ENCODE assay signal across 1 cellular context in the genomic region with DNA sequence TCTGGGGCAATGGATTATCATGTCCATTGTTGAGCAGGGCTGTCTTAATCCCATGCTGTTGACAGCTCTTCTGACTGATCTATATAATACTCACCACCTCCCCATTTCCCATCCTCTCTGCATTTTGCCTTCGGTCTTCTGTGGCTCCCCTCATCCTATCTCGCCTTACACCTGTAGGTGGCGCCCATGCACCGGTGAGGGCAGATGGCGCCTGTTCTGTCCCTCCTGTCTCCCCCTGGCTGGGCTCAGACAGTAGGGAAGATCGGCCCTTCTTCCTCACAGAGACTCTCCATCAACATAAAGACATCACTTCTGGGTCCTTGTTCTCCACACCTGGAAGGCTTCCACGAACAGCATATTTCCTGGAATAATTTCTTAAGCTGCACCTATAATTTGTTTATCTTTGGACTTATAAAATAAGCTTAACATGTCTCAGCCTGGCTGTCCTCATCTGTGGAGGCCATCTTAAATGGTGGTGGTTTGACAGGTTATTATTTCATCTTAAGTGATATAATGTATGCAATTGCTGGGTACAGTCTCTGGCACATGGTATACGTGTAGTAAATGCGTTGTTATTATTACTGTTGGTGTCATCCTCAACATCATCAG.
TF ChIP-seq lines count a peak whose summit lies in the region.

No MANE protein-coding gene starts in this region.

TF ChIP-seq in HepG2, 621 proteins besides CTCF, POLR2A, EP300 and RAD21 (continued from another document):
- TF ChIP-seq, protein P1, sequence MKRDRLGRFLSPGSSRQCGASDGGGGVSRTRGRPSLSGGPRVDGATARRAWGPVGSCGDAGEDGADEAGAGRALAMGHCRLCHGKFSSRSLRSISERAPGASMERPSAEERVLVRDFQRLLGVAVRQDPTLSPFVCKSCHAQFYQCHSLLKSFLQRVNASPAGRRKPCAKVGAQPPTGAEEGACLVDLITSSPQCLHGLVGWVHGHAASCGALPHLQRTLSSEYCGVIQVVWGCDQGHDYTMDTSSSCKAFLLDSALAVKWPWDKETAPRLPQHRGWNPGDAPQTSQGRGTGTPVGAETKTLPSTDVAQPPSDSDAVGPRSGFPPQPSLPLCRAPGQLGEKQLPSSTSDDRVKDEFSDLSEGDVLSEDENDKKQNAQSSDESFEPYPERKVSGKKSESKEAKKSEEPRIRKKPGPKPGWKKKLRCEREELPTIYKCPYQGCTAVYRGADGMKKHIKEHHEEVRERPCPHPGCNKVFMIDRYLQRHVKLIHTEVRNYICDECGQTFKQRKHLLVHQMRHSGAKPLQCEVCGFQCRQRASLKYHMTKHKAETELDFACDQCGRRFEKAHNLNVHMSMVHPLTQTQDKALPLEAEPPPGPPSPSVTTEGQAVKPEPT (CRISPR knock-in tag; IDR thresholded peaks at IDR 0.05; ENCODE audit: low read depth) = no peak
- TF ChIP-seq, protein P2, sequence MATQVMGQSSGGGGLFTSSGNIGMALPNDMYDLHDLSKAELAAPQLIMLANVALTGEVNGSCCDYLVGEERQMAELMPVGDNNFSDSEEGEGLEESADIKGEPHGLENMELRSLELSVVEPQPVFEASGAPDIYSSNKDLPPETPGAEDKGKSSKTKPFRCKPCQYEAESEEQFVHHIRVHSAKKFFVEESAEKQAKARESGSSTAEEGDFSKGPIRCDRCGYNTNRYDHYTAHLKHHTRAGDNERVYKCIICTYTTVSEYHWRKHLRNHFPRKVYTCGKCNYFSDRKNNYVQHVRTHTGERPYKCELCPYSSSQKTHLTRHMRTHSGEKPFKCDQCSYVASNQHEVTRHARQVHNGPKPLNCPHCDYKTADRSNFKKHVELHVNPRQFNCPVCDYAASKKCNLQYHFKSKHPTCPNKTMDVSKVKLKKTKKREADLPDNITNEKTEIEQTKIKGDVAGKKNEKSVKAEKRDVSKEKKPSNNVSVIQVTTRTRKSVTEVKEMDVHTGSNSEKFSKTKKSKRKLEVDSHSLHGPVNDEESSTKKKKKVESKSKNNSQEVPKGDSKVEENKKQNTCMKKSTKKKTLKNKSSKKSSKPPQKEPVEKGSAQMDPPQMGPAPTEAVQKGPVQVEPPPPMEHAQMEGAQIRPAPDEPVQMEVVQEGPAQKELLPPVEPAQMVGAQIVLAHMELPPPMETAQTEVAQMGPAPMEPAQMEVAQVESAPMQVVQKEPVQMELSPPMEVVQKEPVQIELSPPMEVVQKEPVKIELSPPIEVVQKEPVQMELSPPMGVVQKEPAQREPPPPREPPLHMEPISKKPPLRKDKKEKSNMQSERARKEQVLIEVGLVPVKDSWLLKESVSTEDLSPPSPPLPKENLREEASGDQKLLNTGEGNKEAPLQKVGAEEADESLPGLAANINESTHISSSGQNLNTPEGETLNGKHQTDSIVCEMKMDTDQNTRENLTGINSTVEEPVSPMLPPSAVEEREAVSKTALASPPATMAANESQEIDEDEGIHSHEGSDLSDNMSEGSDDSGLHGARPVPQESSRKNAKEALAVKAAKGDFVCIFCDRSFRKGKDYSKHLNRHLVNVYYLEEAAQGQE (IDR thresholded peaks at IDR 0.05; ENCODE audit: borderline replicate concordance in 1 of 2, low read depth in 1 of 2, low read length in 2 of 2) = no peak
- TF ChIP-seq ZBTB4 (CRISPR knock-in tag; IDR thresholded peaks at IDR 0.05; ENCODE audit: borderline replicate concordance) (no peak), KDM2A (CRISPR knock-in tag; IDR thresholded peaks at IDR 0.05; ENCODE audit: borderline replicate concordance, low read depth) (peak; percentile 32; the same call in 1 of the 2 replicates), SMC3 (IDR thresholded peaks at IDR 0.05; ENCODE audit: low read length) (peak; percentile 61; the same call in 1 of the 2 replicates), STAG1 (CRISPR knock-in tag; IDR thresholded peaks at IDR 0.05) (peak; percentile 86), ZNF501 (CRISPR knock-in tag; IDR thresholded peaks at IDR 0.05) (no peak), SP4 (CRISPR knock-in tag; IDR thresholded peaks at IDR 0.05) (no peak), XRCC5 (optimal IDR thresholded peaks at IDR 0.05; ENCODE audit: low read length) (peak; percentile 77)
- TF ChIP-seq, protein P3, sequence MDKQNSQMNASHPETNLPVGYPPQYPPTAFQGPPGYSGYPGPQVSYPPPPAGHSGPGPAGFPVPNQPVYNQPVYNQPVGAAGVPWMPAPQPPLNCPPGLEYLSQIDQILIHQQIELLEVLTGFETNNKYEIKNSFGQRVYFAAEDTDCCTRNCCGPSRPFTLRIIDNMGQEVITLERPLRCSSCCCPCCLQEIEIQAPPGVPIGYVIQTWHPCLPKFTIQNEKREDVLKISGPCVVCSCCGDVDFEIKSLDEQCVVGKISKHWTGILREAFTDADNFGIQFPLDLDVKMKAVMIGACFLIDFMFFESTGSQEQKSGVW (CRISPR knock-in tag; IDR thresholded peaks at IDR 0.05; ENCODE audit: borderline replicate concordance) = no peak
- TF ChIP-seq, protein P4, sequence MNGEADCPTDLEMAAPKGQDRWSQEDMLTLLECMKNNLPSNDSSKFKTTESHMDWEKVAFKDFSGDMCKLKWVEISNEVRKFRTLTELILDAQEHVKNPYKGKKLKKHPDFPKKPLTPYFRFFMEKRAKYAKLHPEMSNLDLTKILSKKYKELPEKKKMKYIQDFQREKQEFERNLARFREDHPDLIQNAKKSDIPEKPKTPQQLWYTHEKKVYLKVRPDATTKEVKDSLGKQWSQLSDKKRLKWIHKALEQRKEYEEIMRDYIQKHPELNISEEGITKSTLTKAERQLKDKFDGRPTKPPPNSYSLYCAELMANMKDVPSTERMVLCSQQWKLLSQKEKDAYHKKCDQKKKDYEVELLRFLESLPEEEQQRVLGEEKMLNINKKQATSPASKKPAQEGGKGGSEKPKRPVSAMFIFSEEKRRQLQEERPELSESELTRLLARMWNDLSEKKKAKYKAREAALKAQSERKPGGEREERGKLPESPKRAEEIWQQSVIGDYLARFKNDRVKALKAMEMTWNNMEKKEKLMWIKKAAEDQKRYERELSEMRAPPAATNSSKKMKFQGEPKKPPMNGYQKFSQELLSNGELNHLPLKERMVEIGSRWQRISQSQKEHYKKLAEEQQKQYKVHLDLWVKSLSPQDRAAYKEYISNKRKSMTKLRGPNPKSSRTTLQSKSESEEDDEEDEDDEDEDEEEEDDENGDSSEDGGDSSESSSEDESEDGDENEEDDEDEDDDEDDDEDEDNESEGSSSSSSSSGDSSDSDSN (CRISPR knock-in tag; IDR thresholded peaks at IDR 0.05) = no peak
